In genomic region chr10:21034241-21034640, GRCh38 we compare ENCODE assay signal across 11 cellular contexts.
"Had no signal": no experiment of that assay in that cellular context is flagged by ENCODE, and none has a peak within 500 bp of the region (broad histone marks: within the 10 kb centered on the region; RNA-seq: fewer than 3 reads in every experiment).

No MANE protein-coding gene starts in this region.

- FAIRE-seq: H1, H54 had no signal

- H3K36me3 ChIP-seq: HAP-1 had no signal

- DNase-seq: GM23248, GOT3, H7, H9, HCEC 1CT, HFFc6 had no signal

- H3K27ac Mint-ChIP-seq: GM23338, H9, HFFc6 had no signal

- ATAC-seq: GM23338, HCT116 had no signal

- H3K4me3 Mint-ChIP-seq: GM23338, H9, HFFc6 had no signal

- H3K9me3 ChIP-seq: HAP-1 had no signal

- H3K9ac ChIP-seq: GM23248 had no signal

- H2AFZ ChIP-seq: GM23248, GM23338 had no signal

- H3K27ac ChIP-seq: GM23248 had no signal

- H3K4me3 ChIP-seq: GM23248, GM23338, HAP-1 had no signal

- H3K4me1 Mint-ChIP-seq: GM23338 had no signal

- H3K4me1 ChIP-seq: HAP-1 had no signal

- H3K4me2 ChIP-seq: GM23338 had no signal
